In the genomic region with DNA sequence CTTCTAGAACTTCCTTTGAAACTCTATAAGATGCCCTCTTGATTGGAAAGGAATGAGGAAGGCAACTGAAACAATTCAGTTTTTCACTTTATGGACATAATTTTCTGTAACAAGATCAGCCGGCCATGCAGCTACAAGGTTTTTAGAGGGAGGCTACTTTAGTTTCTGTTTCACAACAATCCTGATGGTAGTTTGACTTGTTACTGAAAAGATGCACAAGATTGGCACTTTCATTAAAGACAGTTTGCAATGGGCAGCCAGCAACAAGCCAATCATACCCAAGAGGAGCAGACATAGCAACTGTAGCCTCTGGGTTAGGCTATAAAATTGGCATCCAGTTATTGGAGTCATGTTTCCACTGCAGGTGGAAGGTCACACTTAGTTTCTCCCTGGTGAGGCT, we compare ENCODE assay signal across 26 cellular contexts.
DNase-seq lines count a peak whose midpoint lies in the region; ATAC-seq and TF ChIP-seq lines count a peak whose summit lies in the region.
"Had no signal": no experiment of that assay in that cellular context is flagged by ENCODE, and none has a peak within 500 bp of the region (broad histone marks: within the 10 kb centered on the region; RNA-seq: fewer than 3 reads in every experiment).

No MANE protein-coding gene starts in this region.

- peaks cover 8% of the 10 kb centered on the region for H3K9me3 Mint-ChIP-seq in osteocyte (ENCODE audit: unreplicated experiment)
- H3K9me3 Mint-ChIP-seq in stimulated activated naive B cell treated with anti-CD40 and anti-IgM and Interleukin-4, amounts not matched to agents 10 μg/mL and 1 μg/mL and 100 μg/mL, for 72 hours: no peaks in the 10 kb centered on the region
- H3K9me3 Mint-ChIP-seq: activated naive CD4-positive, alpha-beta T cell treated with anti-CD3 and anti-CD28 coated beads for 36 hours; activated T-cell treated with anti-CD3 and anti-CD28 coated beads, Interleukin-2, amount 50 U/mL, for 72 hours; central memory CD8-positive, alpha-beta T cell; neural crest cell had no signal

- TF ChIP-seq POLR2A in tibial nerve (IDR thresholded peaks at IDR 0.05): no peak

- DNase-seq in right atrium auricular region (ENCODE audit: low spot score) (peak; percentile 38), cardiac septum (ENCODE audit: low spot score) (no peak), brain microvascular endothelial cell (no peak), osteocyte (ENCODE audit: extremely low spot score, unreplicated experiment) (no peak), tibial nerve (ENCODE audit: low spot score in 2 of 2) (no peak)
- no peak for DNase-seq in stimulated activated CD4-positive, alpha-beta T cell treated with anti-CD3 and anti-CD28 coated beads, Interleukin-1b, Interleukin-23, amount 100 ng/mL, for 48 hours
- no peak for DNase-seq in stimulated activated naive B cell treated with anti-CD40 and anti-IgM and Interleukin-4, amounts not matched to agents 10 μg/mL and 1 μg/mL and 100 μg/mL, for 72 hours
- DNase-seq: activated naive CD4-positive, alpha-beta T cell treated with anti-CD3 and anti-CD28 coated beads for 36 hours; activated T-cell treated with anti-CD3 and anti-CD28 coated beads, Interleukin-2, amount 50 U/mL, for 72 hours; amygdala; Caco-2; dorsolateral prefrontal cortex; GOT3; left lung; NCI-H1694 treated with DMSO at 0.1 percent for 48 hours; NCI-H526; stimulated activated naive CD4-positive, alpha-beta T cell; upper lobe of right lung had no signal

- H3K27me3 ChIP-seq in right atrium auricular region: no peaks in the 10 kb centered on the region
- no peaks in the 10 kb centered on the region for H3K27me3 ChIP-seq in brain microvascular endothelial cell (replicated peaks)
- H3K27me3 ChIP-seq in tibial nerve: no peaks in the 10 kb centered on the region
- H3K27me3 ChIP-seq: MG63, upper lobe of right lung had no signal

- no peaks in the 10 kb centered on the region for H3K27me3 Mint-ChIP-seq in osteocyte (ENCODE audit: unreplicated experiment)
- peaks cover 4 to 15% of the 10 kb centered on the region in 2 donors for H3K27me3 Mint-ChIP-seq in stimulated activated naive B cell treated with anti-CD40 and anti-IgM and Interleukin-4, amounts not matched to agents 10 μg/mL and 1 μg/mL and 100 μg/mL, for 72 hours
- H3K27me3 Mint-ChIP-seq: central memory CD8-positive, alpha-beta T cell had no signal

- H3K4me1 Mint-ChIP-seq in osteocyte (ENCODE audit: unreplicated experiment): peaks cover 17% of the 10 kb centered on the region
- H3K4me1 Mint-ChIP-seq in stimulated activated naive B cell treated with anti-CD40 and anti-IgM and Interleukin-4, amounts not matched to agents 10 μg/mL and 1 μg/mL and 100 μg/mL, for 72 hours: peaks cover 0 to 7% of the 10 kb centered on the region in 2 donors
- H3K4me1 Mint-ChIP-seq: neural crest cell had no signal

- H3K4me3 ChIP-seq in right atrium auricular region: no peak overlapping the region
- H3K4me3 ChIP-seq in brain microvascular endothelial cell (ENCODE audit: low read depth, low read length): no peak overlapping the region
- H3K4me3 ChIP-seq in tibial nerve: no peak overlapping the region
- H3K4me3 ChIP-seq: BLaER1 treated with 17β-estradiol and CSF1 and Interleukin-3, amounts not matched to agents 10 nM and 100 nM; dorsolateral prefrontal cortex; left lung; MG63; skin epidermis; upper lobe of right lung had no signal

- TF ChIP-seq EP300 in tibial nerve (IDR thresholded peaks at IDR 0.05): no peak

- WGBS in tibial nerve, 2 donors: 90 to 96% methylated on average over 1 of the region's 1 CpG

- H3K27ac Mint-ChIP-seq in osteocyte (ENCODE audit: unreplicated experiment): peak overlapping the region; percentile 76
- H3K27ac Mint-ChIP-seq in stimulated activated naive B cell treated with anti-CD40 and anti-IgM and Interleukin-4, amounts not matched to agents 10 μg/mL and 1 μg/mL and 100 μg/mL, for 72 hours: no peak overlapping the region
- H3K27ac Mint-ChIP-seq: activated naive CD4-positive, alpha-beta T cell treated with anti-CD3 and anti-CD28 coated beads for 36 hours; activated T-cell treated with anti-CD3 and anti-CD28 coated beads, Interleukin-2, amount 50 U/mL, for 72 hours; IgD-negative memory B cell had no signal

- TF ChIP-seq CTCF in right atrium auricular region (IDR thresholded peaks at IDR 0.05) (no peak), brain microvascular endothelial cell (IDR thresholded peaks at IDR 0.05; ENCODE audit: low read depth, low read length, missing control alignments) (no peak), osteocyte (IDR thresholded peaks at IDR 0.05) (no peak), tibial nerve (IDR thresholded peaks at IDR 0.05) (no peak)

- ATAC-seq in GM21528 (IDR thresholded peaks at IDR 0.05; ENCODE audit: low FRiP score, unreplicated experiment): no peak
- no peak for ATAC-seq in stimulated activated naive B cell treated with anti-CD40 and anti-IgM and Interleukin-4, amounts not matched to agents 10 μg/mL and 1 μg/mL and 100 μg/mL, for 72 hours (replicated peaks)
- ATAC-seq: activated T-cell treated with anti-CD3 and anti-CD28 coated beads, Interleukin-2, amount 50 U/mL, for 72 hours; upper lobe of right lung had no signal

- in situ Hi-C loops in brain microvascular endothelial cell (cut with HindIII; ENCODE audit: low pct_ligation_motif_present, low sequenced_read_pairs): no loop called here

- peaks cover 9% of the 10 kb centered on the region for H3K36me3 ChIP-seq in right atrium auricular region
- H3K36me3 ChIP-seq in brain microvascular endothelial cell (replicated peaks): no peaks in the 10 kb centered on the region
- H3K36me3 ChIP-seq in tibial nerve: peaks cover 0 to 50% (median 0%) of the 10 kb centered on the region in 3 donors
- H3K36me3 ChIP-seq: BLaER1 treated with 17β-estradiol and CSF1 and Interleukin-3, amounts not matched to agents 10 nM and 100 nM; left lung; MG63; upper lobe of right lung had no signal

- H3K4me1 ChIP-seq in right atrium auricular region (no peaks in the 10 kb centered on the region), tibial nerve (no peaks in the 10 kb centered on the region)
- H3K4me1 ChIP-seq: Caco-2, upper lobe of right lung had no signal

- intact Hi-C loops in cardiac septum (cut with DNase I): no loop called here

- H3K9me3 ChIP-seq in right atrium auricular region (no peaks in the 10 kb centered on the region), tibial nerve (no peaks in the 10 kb centered on the region)
- H3K9me3 ChIP-seq: Caco-2, left lung, MG63, upper lobe of right lung had no signal

- H3K4me3 Mint-ChIP-seq in osteocyte (ENCODE audit: unreplicated experiment): no peak overlapping the region
- H3K4me3 Mint-ChIP-seq in stimulated activated naive B cell treated with anti-CD40 and anti-IgM and Interleukin-4, amounts not matched to agents 10 μg/mL and 1 μg/mL and 100 μg/mL, for 72 hours: no peak overlapping the region
- H3K4me3 Mint-ChIP-seq: activated naive CD4-positive, alpha-beta T cell treated with anti-CD3 and anti-CD28 coated beads for 36 hours; activated T-cell treated with anti-CD3 and anti-CD28 coated beads, Interleukin-2, amount 50 U/mL, for 72 hours; central memory CD8-positive, alpha-beta T cell; IgD-negative memory B cell; neural crest cell had no signal

- H3K36me3 Mint-ChIP-seq in osteocyte (ENCODE audit: unreplicated experiment): no peaks in the 10 kb centered on the region
- peaks cover 0 to 2% of the 10 kb centered on the region in 2 donors for H3K36me3 Mint-ChIP-seq in stimulated activated naive B cell treated with anti-CD40 and anti-IgM and Interleukin-4, amounts not matched to agents 10 μg/mL and 1 μg/mL and 100 μg/mL, for 72 hours

- peak overlapping the region in 1 of 2 donors; percentile 58 for H3K27ac ChIP-seq in right atrium auricular region
- peak overlapping the region; percentile 79 for H3K27ac ChIP-seq in brain microvascular endothelial cell
- H3K27ac ChIP-seq in tibial nerve: no peak overlapping the region
- H3K27ac ChIP-seq: BLaER1 treated with 17β-estradiol and CSF1 and Interleukin-3, amounts not matched to agents 10 nM and 100 nM; dorsolateral prefrontal cortex; left lung; RWPE1; upper lobe of right lung had no signal
